In the genomic region with DNA sequence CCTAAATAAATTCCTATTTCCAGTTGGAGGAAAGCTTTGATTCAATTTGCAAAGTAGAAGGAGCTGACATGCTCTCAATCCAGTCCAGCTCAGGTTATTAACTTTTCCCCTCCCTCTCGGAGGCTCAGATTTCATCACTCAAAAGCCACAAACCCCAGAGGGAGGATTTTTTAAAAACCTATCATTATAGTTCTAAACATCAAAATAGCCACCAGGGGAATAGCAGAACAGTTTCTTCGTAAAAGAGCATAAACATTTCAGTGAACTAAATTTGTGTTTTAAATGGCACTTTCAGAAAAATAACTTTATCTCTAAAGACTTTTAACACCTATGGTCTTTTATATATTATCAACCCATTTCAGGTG, we compare ENCODE assay signal across 8 cellular contexts. TPM values are rescaled to one million over a fixed set of nuclear protein-coding genes. Genes with fewer than 3 reads are reported as not detected.
DNase-seq lines count a peak whose midpoint lies in the region; ATAC-seq and TF ChIP-seq lines count a peak whose summit lies in the region.

No MANE protein-coding gene starts in this region.

- CTCF ChIA-PET in SK-N-SH (lab: Yijun Ruan, JAX), result interaction anchor here (1.1 kb wide), 1 partner anchor 38 kb away, joined by 3 read pairs; no protein-coding TSS in a partner anchor

- peak; percentile 6 for ATAC-seq in GM18867 (IDR thresholded peaks at IDR 0.05; ENCODE audit: unreplicated experiment)
- no peak for ATAC-seq in HG03439 (IDR thresholded peaks at IDR 0.05; ENCODE audit: unreplicated experiment)

- H3K27ac Mint-ChIP-seq in nephron, result peak overlapping the region; percentile 57 to 65 (median 65)

- no peaks in the 10 kb centered on the region; a peak in 1 of 4 replicates for H3K4me1 ChIP-seq in SK-N-SH (ENCODE audit: control insufficient read depth in 1 of 2, insufficient read depth in 2 of 2, low read depth in 1 of 2, low read length in 1 of 2)

- H3K36me3 Mint-ChIP-seq in nephron (ENCODE audit: low read depth), result no peaks in the 10 kb centered on the region

- H3K9me3 ChIP-seq in SK-N-SH, result no peaks in the 10 kb centered on the region

- no peaks in the 10 kb centered on the region for H3K27me3 Mint-ChIP-seq in nephron (ENCODE audit: low read depth)

- no peak for TF ChIP-seq CTCF in nephron (IDR thresholded peaks at IDR 0.05; ENCODE audit: unreplicated experiment in 3 of 3)
- TF ChIP-seq CTCF in SK-N-SH (IDR thresholded peaks at IDR 0.05), result no peak

- H3K4me3 ChIP-seq in SK-N-SH (ENCODE audit: low read depth in 2 of 2, low read length in 1 of 2), result no peak overlapping the region

- POLR2A ChIA-PET in SK-N-SH (lab: Yijun Ruan, JAX), result no interaction called here

- peaks cover 20% of the 10 kb centered on the region for H3K4me1 Mint-ChIP-seq in nephron

- no peaks in the 10 kb centered on the region for H3K79me2 ChIP-seq in SK-N-SH (ENCODE audit: insufficient read depth)

- peak overlapping the region in 2 of 3 experiments; percentile 8 to 48 for H3K4me3 Mint-ChIP-seq in nephron

- H3K36me3 ChIP-seq in SK-N-SH (replicated peaks in 1 of 2; ENCODE audit: control insufficient read depth in 1 of 2, insufficient read depth in 2 of 2, low read length in 1 of 2), result no peaks in the 10 kb centered on the region

- TF ChIP-seq POLR2A in erythroblast (IDR thresholded peaks at IDR 0.05; ENCODE audit: low read length), result no peak

- H3K27me3 ChIP-seq in SK-N-SH (ENCODE audit: insufficient read depth), result no peaks in the 10 kb centered on the region

- TF ChIP-seq EP300 in SK-N-SH (IDR thresholded peaks at IDR 0.05; ENCODE audit: borderline replicate concordance in 1 of 2, low read depth in 1 of 2, low read length in 1 of 2), result no peak

- no peak overlapping the region for H3K27ac ChIP-seq in SK-N-SH (ENCODE audit: low read depth in 2 of 2, low read length in 1 of 2)

- no peaks in the 10 kb centered on the region for H3K9me2 ChIP-seq in SK-N-SH

- DNase-seq in NCI-H2107 (lab: John Stamatoyannopoulos, UW) (peak; percentile 52), erythroblast (lab: John Stamatoyannopoulos, UW) (no peak), SK-N-SH (no peak), occipital lobe (lab: John Stamatoyannopoulos, UW) (no peak)
- DNase-seq in central memory CD4-positive, alpha-beta T cell, result peak; percentile 77

- H3K4me2 ChIP-seq in SK-N-SH, result no peak overlapping the region

- H2AFZ ChIP-seq in SK-N-SH (ENCODE audit: low read depth), result no peak overlapping the region

- no peaks in the 10 kb centered on the region for H3K9me3 Mint-ChIP-seq in nephron

- 63% methylated on average over 2 of the region's 2 CpGs for WGBS in SK-N-SH (ENCODE audit: low lambda C conversion rate)

- no peak for TF ChIP-seq RAD21 in SK-N-SH (IDR thresholded peaks at IDR 0.05; ENCODE audit: low read length)

- no peaks in the 10 kb centered on the region for H4K20me1 ChIP-seq in SK-N-SH (ENCODE audit: insufficient read depth)

- no peaks in the 10 kb centered on the region for H3F3A ChIP-seq in SK-N-SH (replicated peaks; ENCODE audit: insufficient read depth)

- H3K9ac ChIP-seq in SK-N-SH, result no peak overlapping the region

TF ChIP-seq in SK-N-SH, 30 proteins besides CTCF, POLR2A, EP300 and RAD21:
- TF ChIP-seq RCOR1 (IDR thresholded peaks at IDR 0.05; ENCODE audit: low read length) (no peak), SMC3 (IDR thresholded peaks at IDR 0.05; ENCODE audit: low read depth, low read length) (no peak)

RNA-seq across cellular contexts. Expression of a gene that starts 8.8 kb away (rescaled TPM):
- polyA plus RNA-seq in SK-N-SH (2012; rRNA removed), result not detected in 2 replicates
- under 0.01 TPM in 2 replicates for polyA plus RNA-seq in SK-N-SH (2012; cell fraction: cytosol; rRNA removed)
- polyA plus RNA-seq in SK-N-SH (2012; cell fraction: nucleus; rRNA removed), result under 0.01 TPM in 2 replicates
- 31.2 TPM for total RNA-seq in occipital lobe

Comparison
In these comparisons a context has a peak if more than half of its experiments do, and no peak if none do; other contexts are left out.
1. DNase-seq: peak in NCI-H2107 (single experiment) and central memory CD4-positive, alpha-beta T cell (single experiment); none in erythroblast (0 of 2), SK-N-SH (single experiment) and occipital lobe (single experiment).